In the genomic region with DNA sequence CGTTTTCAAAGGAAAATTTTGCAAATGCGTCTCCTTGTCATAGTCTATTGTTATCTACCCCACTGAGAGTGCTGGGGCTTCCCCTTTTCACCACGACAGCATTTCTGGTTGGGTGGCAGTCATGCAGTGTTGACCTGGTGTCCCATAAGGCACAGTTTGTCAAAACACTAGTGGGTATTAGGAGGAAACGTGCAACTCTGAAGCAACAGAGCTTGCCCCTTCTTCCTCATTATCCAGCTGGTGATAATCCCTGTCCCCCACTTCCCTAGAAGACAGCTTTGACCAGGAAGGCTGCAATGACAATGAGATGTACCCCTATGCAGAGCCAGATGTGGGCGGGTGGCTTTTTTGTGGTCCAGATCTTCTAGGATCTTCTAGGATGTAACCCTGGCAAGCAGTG, we compare ENCODE assay signal across 7 cellular contexts. TPM values are rescaled to one million over a fixed set of nuclear protein-coding genes. Genes with fewer than 3 reads are reported as not detected.
DNase-seq lines count a peak whose midpoint lies in the region; ATAC-seq and TF ChIP-seq lines count a peak whose summit lies in the region.

No MANE protein-coding gene starts in this region.

- TF ChIP-seq CTCF in GM20000 (IDR thresholded peaks at IDR 0.05; ENCODE audit: extremely low read depth, missing control alignments) (no peak), neutrophil (IDR thresholded peaks at IDR 0.05) (peak; percentile 16)

- in situ Hi-C loops in G401 (cut with HindIII; ENCODE audit: low sequenced_read_pairs): no loop called here

- peak; percentile 77 for DNase-seq in GM20000 (ENCODE audit: low spot score)
- DNase-seq in activated CD8-positive, alpha-beta memory T cell treated with anti-CD3 and anti-CD28 coated beads for 48 hours (ENCODE audit: low read depth in 2 of 3, low spot score in 2 of 3): peak in 2 of 3 experiments; percentile 8 to 14
- no peak for DNase-seq in NCI-H1092 treated with DMSO at 0.1 percent for 48 hours (lab: John Stamatoyannopoulos, UW)
- no peak for DNase-seq in HPDE6-E6E7 (ENCODE audit: extremely low spot score)
- no peak for DNase-seq in G401 (ENCODE audit: low spot score)

- no peaks in the 10 kb centered on the region for H3K9me3 ChIP-seq in neutrophil

- peaks cover 31 to 64% of the 10 kb centered on the region in 2 experiments for H3K4me1 ChIP-seq in neutrophil (ENCODE audit: control insufficient read depth in 1 of 2, insufficient read depth in 1 of 2, low read depth in 1 of 2, low read length in 1 of 2)

- H3K27ac ChIP-seq in neutrophil: peak overlapping the region; percentile 88

- peak; percentile 37 for ATAC-seq in HG03521 (IDR thresholded peaks at IDR 0.05; ENCODE audit: unreplicated experiment)

- no peaks in the 10 kb centered on the region for H3K27me3 ChIP-seq in neutrophil

- H3K36me3 ChIP-seq in neutrophil: peaks cover 14% of the 10 kb centered on the region

- peak overlapping the region; percentile 77 to 83 for H3K4me3 ChIP-seq in neutrophil (ENCODE audit: low read depth in 1 of 2, low read length in 1 of 2)

RNA-seq across cellular contexts. Expression of a gene that starts 1.8 kb away (rescaled TPM):
- total RNA-seq in G401 (2014; rRNA removed; shearing (Covaris generic)): 53.3 and 85.5 TPM in 2 replicates

Comparison
In these comparisons a context has a peak if more than half of its experiments do, and no peak if none do; other contexts are left out.
1. DNase-seq: peak in GM20000 (single experiment) and activated CD8-positive, alpha-beta memory T cell treated with anti-CD3 and anti-CD28 coated beads for 48 hours (2 of 3); none in NCI-H1092 treated with DMSO at 0.1 percent for 48 hours (single experiment), HPDE6-E6E7 (single experiment) and G401 (single experiment).